In genomic region chr1:116826818-116827606, GRCh38 we compare ENCODE assay signal across 8 cellular contexts.
DNase-seq lines count a peak whose midpoint lies in the region; ATAC-seq and TF ChIP-seq lines count a peak whose summit lies in the region.

No MANE protein-coding gene starts in this region.

- ATAC-seq in GM19467 (IDR thresholded peaks at IDR 0.05; ENCODE audit: unreplicated experiment) (peak; percentile 84), HG03469 (IDR thresholded peaks at IDR 0.05; ENCODE audit: unreplicated experiment) (peak; percentile 72)

- DNase-seq in Caki2 (ENCODE audit: low read depth) (peak; percentile 20), SW480 (ENCODE audit: low spot score) (peak; percentile 46), choroid plexus epithelial cell (ENCODE audit: low read depth) (peak; percentile 56), iPS-NIHi11 (ENCODE audit: low spot score) (no peak), caudate nucleus (lab: John Stamatoyannopoulos, UW) (no peak)
- peak in 2 of 3 experiments; percentile 34 to 37 for DNase-seq in stimulated activated CD4-positive, alpha-beta T cell treated with anti-CD3 and anti-CD28 coated beads, TNF-alpha, amount 100 ng/mL, for 4 hours (ENCODE audit: low read depth in 3 of 3)

- no peak overlapping the region for H3K27ac ChIP-seq in caudate nucleus (ENCODE audit: low read depth, low read length)

- no peak overlapping the region for H3K4me3 ChIP-seq in choroid plexus epithelial cell (ENCODE audit: low read depth, low read length)

- TF ChIP-seq CTCF in choroid plexus epithelial cell (conservative IDR thresholded peaks at IDR 0.05; ENCODE audit: low read depth, low read length) = no peak

- in situ Hi-C loops in Caki2 (cut with HindIII; ENCODE audit: low pct_unique_long_range_greater_than_20kb, low sequenced_read_pairs) = no loop called here

Comparison
In these comparisons a context has a peak if more than half of its experiments do, and no peak if none do; other contexts are left out.
1. DNase-seq: peak in Caki2 (single experiment), SW480 (single experiment), choroid plexus epithelial cell (single experiment) and stimulated activated CD4-positive, alpha-beta T cell treated with anti-CD3 and anti-CD28 coated beads, TNF-alpha, amount 100 ng/mL, for 4 hours (2 of 3); none in iPS-NIHi11 (single experiment) and caudate nucleus (0 of 61).